ENCODE assay signal across 8 cellular contexts in the genomic region with DNA sequence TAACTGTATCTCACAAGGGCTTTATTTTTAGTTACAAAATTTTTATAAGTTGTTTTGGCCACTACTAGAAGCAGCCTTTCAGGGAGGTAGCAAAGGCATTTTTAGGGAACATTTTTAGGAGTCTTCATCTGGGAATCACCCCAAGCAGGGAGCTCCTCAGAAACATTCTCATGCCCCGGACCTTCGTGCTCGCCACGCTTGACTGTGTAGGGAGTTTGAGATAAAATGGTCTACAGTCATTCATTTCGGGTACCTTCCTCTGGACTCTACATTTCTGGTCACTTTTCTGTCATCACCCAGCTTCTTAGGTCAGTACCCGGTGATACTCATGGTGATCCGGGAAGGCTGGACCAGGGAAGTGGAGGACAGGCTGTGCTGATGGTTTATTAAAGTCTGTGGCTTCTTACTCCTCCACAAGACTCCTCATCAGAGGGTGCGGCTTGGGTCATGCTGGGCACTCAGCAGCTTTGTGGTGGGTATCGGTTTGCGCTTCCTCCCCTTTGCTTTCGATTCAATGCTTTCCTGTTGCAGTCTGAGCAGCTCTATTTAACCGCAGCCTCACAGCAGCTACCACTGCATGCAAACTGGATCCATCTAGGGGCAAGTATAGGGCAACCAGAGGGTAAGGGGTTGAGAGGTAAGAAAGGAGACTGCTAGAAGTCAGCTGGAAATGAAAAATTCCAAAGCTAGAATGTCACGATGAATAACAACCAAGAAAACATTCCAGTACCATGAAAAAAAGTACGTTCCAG. TPM values are rescaled to one million over a fixed set of nuclear protein-coding genes. Genes with fewer than 3 reads are reported as not detected.
A peak's percentile ranks its signal among the peaks of the same experiment; 100 is the strongest.
DNase-seq lines count a peak whose midpoint lies in the region; ATAC-seq, FAIRE-seq and TF ChIP-seq lines count a peak whose summit lies in the region.
"Not testable (repeated sequence)": the region's sequence is repeated elsewhere in the genome, so short reads cannot be mapped to it uniquely, and the experiment has no call there.

No MANE protein-coding gene starts in this region.

- H3K36me3 ChIP-seq in GM23248 (ENCODE audit: low read depth): not testable (repeated sequence)

- H3K4me2 ChIP-seq in GM23248 (ENCODE audit: unreplicated experiment): peak overlapping the region; percentile 57

- H3K4me1 ChIP-seq in GM23248 (ENCODE audit: insufficient read depth): peaks cover 38% of the 10 kb centered on the region

- not testable (repeated sequence) for H2AFZ ChIP-seq in GM23248

- not testable (repeated sequence) for H3K9me3 Mint-ChIP-seq in activated T-helper 17 cell treated with anti-CD3 and anti-CD28 coated beads, Interleukin-2, amount 50 U/mL, for 72 hours

- not testable (repeated sequence) for H3K27ac Mint-ChIP-seq in activated T-helper 17 cell treated with anti-CD3 and anti-CD28 coated beads, Interleukin-2, amount 50 U/mL, for 72 hours

- intact Hi-C loops in sciatic nerve (cut with DNase I): not testable (repeated sequence)

- H3K79me2 ChIP-seq in GM23248 (ENCODE audit: insufficient read depth): not testable (repeated sequence)

- not testable (repeated sequence) for DNase-seq in GM12892 (ENCODE audit: insufficient read length)
- peak; percentile 62 for DNase-seq in GM23248
- peak in 4 of 5 experiments; percentile 10 to 94 (median 41) for DNase-seq in T-helper 2 cell
- peak; percentile 72 for DNase-seq in foreskin fibroblast
- DNase-seq in sciatic nerve (ENCODE audit: low spot score): peak; percentile 54
- peak; percentile 68 for DNase-seq in stromal cell of bone marrow (ENCODE audit: low read depth)

- H3K27me3 ChIP-seq in GM23248 (replicated peaks; ENCODE audit: insufficient read depth): not testable (repeated sequence)

- peak overlapping the region; percentile 41 for H3K4me3 ChIP-seq in GM23248
- peak overlapping the region in 1 of 2 donors; percentile 11 for H3K4me3 ChIP-seq in foreskin fibroblast (ENCODE audit: low read depth in 1 of 2, low read length in 2 of 2)

- H3K4me3 Mint-ChIP-seq in activated T-helper 17 cell treated with anti-CD3 and anti-CD28 coated beads, Interleukin-2, amount 50 U/mL, for 72 hours: peak overlapping the region; percentile 19

- not testable (repeated sequence) for H3K27me3 Mint-ChIP-seq in activated T-helper 17 cell treated with anti-CD3 and anti-CD28 coated beads, Interleukin-2, amount 50 U/mL, for 72 hours

- WGBS in GM23248 (ENCODE audit: low coverage in 1 of 2, low lambda C conversion rate in 2 of 2, missing lambda C conversion rate in 2 of 2), 2 experiments: 39 to 41% methylated on average over 10 to 11 of the region's 14 CpGs

- TF ChIP-seq POLR2A in GM12892 (IDR thresholded peaks at IDR 0.05; ENCODE audit: low read depth, low read length): not testable (repeated sequence)

- not testable (repeated sequence) for H3K9me3 ChIP-seq in GM23248 (ENCODE audit: low read depth)

- peaks cover 14% of the 10 kb centered on the region for H3K4me1 Mint-ChIP-seq in activated T-helper 17 cell treated with anti-CD3 and anti-CD28 coated beads, Interleukin-2, amount 50 U/mL, for 72 hours

- TF ChIP-seq CTCF in foreskin fibroblast (IDR thresholded peaks at IDR 0.05; ENCODE audit: low read depth, low read length): not testable (repeated sequence)

- not testable (repeated sequence) for H3K9me2 ChIP-seq in GM23248 (ENCODE audit: insufficient read depth)

- in situ Hi-C loops in GM23248 (cut with MboI): not testable (repeated sequence)

- H4K20me1 ChIP-seq in GM23248 (ENCODE audit: insufficient read depth): not testable (repeated sequence)

- H3K27ac ChIP-seq in GM23248: peak overlapping the region; percentile 85

- H3K9ac ChIP-seq in GM23248: peak overlapping the region; percentile 56

- FAIRE-seq in GM12892 (lab: Jason Lieb, UNC): peak; percentile 93

- H3F3A ChIP-seq in GM23248 (ENCODE audit: insufficient read depth): peaks cover 45% of the 10 kb centered on the region

- H3K36me3 Mint-ChIP-seq in activated T-helper 17 cell treated with anti-CD3 and anti-CD28 coated beads, Interleukin-2, amount 50 U/mL, for 72 hours (ENCODE audit: low read depth): not testable (repeated sequence)

- ATAC-seq in HG03571 (IDR thresholded peaks at IDR 0.05; ENCODE audit: unreplicated experiment): peak; percentile 97
- peak; percentile 91 for ATAC-seq in activated T-helper 17 cell treated with anti-CD3 and anti-CD28 coated beads, Interleukin-2, amount 50 U/mL, for 72 hours (replicated peaks)
- ATAC-seq in sciatic nerve: peak; percentile 77

RNA-seq across cellular contexts. Expression of a gene that starts 33.6 kb away (rescaled TPM):
- polyA plus RNA-seq in GM12892 (2012; ENCODE audit: missing spikeins): 22.1 TPM
- total RNA-seq in GM23248 (2014; rRNA removed; shearing (Covaris generic)): 62.1 and 68.1 TPM in 2 replicates
- polyA plus RNA-seq in GM23248 (2016; fragmentation: Nextera tagmentation; extraction: Ambion mirVana): 101 TPM in 2 replicates
- total RNA-seq in activated T-helper 17 cell treated with anti-CD3 and anti-CD28 coated beads, Interleukin-2, amount 50 U/mL, for 72 hours: 10 to 100 TPM; 23.3 to 23.7 TPM
- 30.1 TPM for total RNA-seq in sciatic nerve
